Comparison of ENCODE assay signal across 8 cellular contexts in the genomic region with DNA sequence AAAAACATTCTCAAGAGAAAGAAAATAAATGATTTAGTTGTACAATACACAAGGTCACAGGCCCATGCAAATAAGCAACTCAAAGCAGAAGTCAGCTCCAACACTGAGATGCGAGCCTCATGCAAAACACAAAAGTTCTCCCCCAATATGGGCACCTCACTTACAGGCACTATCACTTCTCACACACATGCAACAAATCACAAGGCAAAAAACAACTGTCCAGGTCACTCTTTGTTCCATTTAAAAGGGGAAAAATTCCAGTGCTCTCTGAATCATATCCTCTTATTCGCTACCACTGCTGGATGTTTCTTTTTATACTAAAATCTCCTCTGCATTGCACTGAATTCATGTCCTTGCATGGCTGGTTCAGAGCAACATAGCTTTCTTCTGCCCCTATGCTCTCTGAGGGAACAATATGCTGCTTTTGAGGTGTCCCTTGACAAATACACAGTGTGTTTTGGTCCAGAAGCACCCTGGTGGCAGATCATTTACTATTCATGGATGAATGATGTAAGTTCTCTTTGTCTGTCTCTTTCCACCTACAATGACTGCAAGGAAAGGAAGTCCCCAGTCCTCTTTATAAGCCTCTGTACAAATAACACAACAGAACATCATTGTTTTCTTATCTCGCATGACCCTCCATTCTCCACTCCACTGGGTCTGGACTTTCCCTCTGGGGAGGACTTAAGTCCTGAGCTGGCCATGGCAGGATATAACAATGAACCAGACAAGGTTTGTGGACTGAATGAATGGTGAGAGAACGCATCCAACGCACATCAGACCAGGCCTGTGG.
DNase-seq lines count a peak whose midpoint lies in the region; ATAC-seq and TF ChIP-seq lines count a peak whose summit lies in the region.

No MANE protein-coding gene starts in this region.

- intact Hi-C loops in lower leg skin (cut with DNase I; ENCODE audit: low total_unique reads) = no loop called here
- intact Hi-C loops in CD14-positive monocyte (cut with micrococcal nuclease) = no loop called here
- intact Hi-C loops in stomach (cut with DNase I; ENCODE audit: low total_unique reads) = no loop called here

- no peaks in the 10 kb centered on the region for H3K27me3 ChIP-seq in stomach

- DNase-seq in ELR (ENCODE audit: low read depth) = peak; percentile 48
- DNase-seq in fibroblast of pulmonary artery (ENCODE audit: low read depth) = peak; percentile 54
- no peak for DNase-seq in lower leg skin (ENCODE audit: low spot score in 2 of 2)
- DNase-seq in KBM-7 = no peak
- DNase-seq in CD14-positive monocyte (ENCODE audit: low spot score) = no peak
- DNase-seq in stomach = no peak

- H3K4me3 Mint-ChIP-seq in CD14-positive monocyte = no peak overlapping the region

- 87 to 89% methylated on average over 5 of the region's 5 CpGs for WGBS in lower leg skin, 2 donors
- WGBS in stomach, 5 donors = 88 to 93% (median 89%) methylated on average over 5 of the region's 5 CpGs

- no peaks in the 10 kb centered on the region for H3K9me3 Mint-ChIP-seq in CD14-positive monocyte

- TF ChIP-seq CTCF in fibroblast of pulmonary artery (IDR thresholded peaks at IDR 0.05; ENCODE audit: low read length, missing control alignments) (no peak), lower leg skin (IDR thresholded peaks at IDR 0.05) (no peak), CD14-positive monocyte (IDR thresholded peaks at IDR 0.05) (no peak), stomach (IDR thresholded peaks at IDR 0.05) (no peak)

- H3K27me3 Mint-ChIP-seq in CD14-positive monocyte (ENCODE audit: low read depth in 3 of 3) = no peaks in the 10 kb centered on the region

- TF ChIP-seq POLR2A in lower leg skin (IDR thresholded peaks at IDR 0.05) (no peak), stomach (IDR thresholded peaks at IDR 0.05) (no peak)

- no peak overlapping the region for H3K4me3 ChIP-seq in fibroblast of pulmonary artery (replicated peaks; ENCODE audit: low read depth, low read length)
- no peak overlapping the region for H3K4me3 ChIP-seq in lower leg skin (ENCODE audit: low read depth, poor library complexity, severe bottlenecking)
- no peak overlapping the region for H3K4me3 ChIP-seq in stomach

- no peaks in the 10 kb centered on the region for H3K4me1 Mint-ChIP-seq in CD14-positive monocyte

- no peaks in the 10 kb centered on the region for H3K9me3 ChIP-seq in stomach

- no peak overlapping the region for H3K27ac ChIP-seq in stomach

- peaks cover 6 to 7% of the 10 kb centered on the region in 2 donors for H3K36me3 Mint-ChIP-seq in CD14-positive monocyte

- H3K36me3 ChIP-seq in stomach = peaks cover 0 to 10% (median 0%) of the 10 kb centered on the region in 4 donors

- in situ Hi-C loops in KBM-7 (cut with MboI; ENCODE audit: low pct_unique_long_range_greater_than_20kb, low sequenced_read_pairs) = no loop called here

- H3K4me1 ChIP-seq in stomach = peaks cover 0 to 2% (median under 1%) of the 10 kb centered on the region in 4 donors

- ATAC-seq in GM21447 (IDR thresholded peaks at IDR 0.05; ENCODE audit: unreplicated experiment) = peak; percentile 59
- peak; percentile 46 for ATAC-seq in HG03565 (IDR thresholded peaks at IDR 0.05; ENCODE audit: unreplicated experiment)

- no peak for TF ChIP-seq EP300 in stomach (IDR thresholded peaks at IDR 0.05)

- peak overlapping the region in 2 of 7 donors; percentile 5 to 22 for H3K27ac Mint-ChIP-seq in CD14-positive monocyte

Comparison
In these comparisons a context has a peak if more than half of its experiments do, and no peak if none do; other contexts are left out.
1. DNase-seq: peak in ELR (single experiment) and fibroblast of pulmonary artery (single experiment); none in lower leg skin (0 of 2), KBM-7 (single experiment), CD14-positive monocyte (single experiment) and stomach (single experiment).